ENCODE assay signal across 16 cellular contexts in genomic region chr14:39734306-39734705, GRCh38.
DNase-seq lines count a peak whose midpoint lies in the region; ATAC-seq, FAIRE-seq and TF ChIP-seq lines count a peak whose summit lies in the region.
"Had no signal": no experiment of that assay in that cellular context is flagged by ENCODE, and none has a peak within 500 bp of the region (broad histone marks: within the 10 kb centered on the region; RNA-seq: fewer than 3 reads in every experiment).

No MANE protein-coding gene starts in this region.

- no peaks in the 10 kb centered on the region; the same call in 2 of the 3 replicates for H3K9me3 Mint-ChIP-seq in GM23338

- H3F3A ChIP-seq in GM23338 (replicated peaks; ENCODE audit: low read depth) (no peaks in the 10 kb centered on the region), OCI-LY1 (ENCODE audit: insufficient read depth, low read length) (no peaks in the 10 kb centered on the region)

- no peak overlapping the region for H3K4me3 Mint-ChIP-seq in GM23338
- H3K4me3 Mint-ChIP-seq: B cell; CD4-positive, alpha-beta T cell had no signal

- H3K79me2 ChIP-seq in GM23338 (replicated peaks; ENCODE audit: insufficient read depth) = no peaks in the 10 kb centered on the region
- H3K79me2 ChIP-seq in OCI-LY1 (ENCODE audit: insufficient read depth, low read length) = no peaks in the 10 kb centered on the region

- H2AFZ ChIP-seq in GM23338 (no peak overlapping the region), OCI-LY1 (ENCODE audit: low read length) (no peak overlapping the region)

- no peak overlapping the region for H3K27ac Mint-ChIP-seq in GM23338
- H3K27ac Mint-ChIP-seq: B cell; CD4-positive, alpha-beta T cell had no signal

- H3K9me2 ChIP-seq in GM23338 (ENCODE audit: insufficient read depth) = peaks cover 9% of the 10 kb centered on the region
- no peaks in the 10 kb centered on the region for H3K9me2 ChIP-seq in OCI-LY1 (ENCODE audit: low read depth, low read length)

- FAIRE-seq in kidney (lab: Jason Lieb, UNC) = no peak
- FAIRE-seq: A204.1, GM12878, H1 had no signal

- H3K27me3 ChIP-seq in GM23338 (ENCODE audit: insufficient read depth) (no peaks in the 10 kb centered on the region), OCI-LY1 (ENCODE audit: insufficient read depth, low read length) (no peaks in the 10 kb centered on the region)

- TF ChIP-seq CTCF in GM23338 (conservative IDR thresholded peaks at IDR 0.05; ENCODE audit: low read depth in 2 of 2) (no peak), OCI-LY1 (IDR thresholded peaks at IDR 0.05; ENCODE audit: low read length) (no peak), kidney (IDR thresholded peaks at IDR 0.05; ENCODE audit: borderline replicate concordance, extremely low read depth, insufficient read depth) (no peak)

- H3K36me3 Mint-ChIP-seq in GM23338 (ENCODE audit: low read depth) = no peaks in the 10 kb centered on the region

- no peaks in the 10 kb centered on the region for H3K4me1 ChIP-seq in GM23338 (ENCODE audit: insufficient read depth)
- H3K4me1 ChIP-seq in OCI-LY1 (ENCODE audit: insufficient read depth, low read length, severe bottlenecking) = peaks cover 14% of the 10 kb centered on the region
- H3K4me1 ChIP-seq in kidney (ENCODE audit: control insufficient read depth in 1 of 2, insufficient read depth in 1 of 2, low read depth in 1 of 2, low read length in 2 of 2) = no peaks in the 10 kb centered on the region

- H3K36me3 ChIP-seq in GM23338 (ENCODE audit: insufficient read depth) (no peaks in the 10 kb centered on the region), OCI-LY1 (ENCODE audit: insufficient read depth, low read length) (no peaks in the 10 kb centered on the region), kidney (ENCODE audit: control insufficient read depth in 1 of 2, insufficient read depth in 2 of 2, low read length in 2 of 2) (no peaks in the 10 kb centered on the region)

- DNase-seq in ELF-1 (ENCODE audit: low read depth, low spot score) (peak; percentile 72), GM23338 (ENCODE audit: low spot score) (no peak), kidney (peak; percentile 43)
- DNase-seq: C1 segment of cervical spinal cord; Calu3; CD4-positive, alpha-beta T cell; DMS 273 treated with DMSO at 0.1 percent for 48 hours had no signal

- intact Hi-C loops in kidney (cut with DNase I) = no loop called here

- peak; percentile 62 for ATAC-seq in GM23338
- no peak for ATAC-seq in HG02623 (IDR thresholded peaks at IDR 0.05; ENCODE audit: unreplicated experiment)
- no peak for ATAC-seq in GM21717 (IDR thresholded peaks at IDR 0.05; ENCODE audit: unreplicated experiment)
- ATAC-seq in HG03565 (IDR thresholded peaks at IDR 0.05; ENCODE audit: unreplicated experiment) = no peak
- ATAC-seq: HCT116 had no signal

- H4K20me1 ChIP-seq in GM23338 (replicated peaks; ENCODE audit: insufficient read depth) = no peaks in the 10 kb centered on the region; the same call in 1 of the 2 replicates
- no peaks in the 10 kb centered on the region for H4K20me1 ChIP-seq in OCI-LY1 (ENCODE audit: insufficient read depth, low read length)

- H3K27me3 Mint-ChIP-seq in GM23338 (ENCODE audit: insufficient read depth, low read depth, poor library complexity) = no peaks in the 10 kb centered on the region
- H3K27me3 Mint-ChIP-seq: B cell; CD4-positive, alpha-beta T cell had no signal

- H3K4me3 ChIP-seq in GM23338 = no peak overlapping the region
- no peak overlapping the region for H3K4me3 ChIP-seq in OCI-LY1 (ENCODE audit: low read depth, low read length, poor library complexity, severe bottlenecking)
- no peak overlapping the region for H3K4me3 ChIP-seq in kidney (ENCODE audit: low read length in 2 of 2)
- H3K4me3 ChIP-seq: GM12878 had no signal

- H3K27ac ChIP-seq in GM23338 (ENCODE audit: low read depth) (no peak overlapping the region), OCI-LY1 (ENCODE audit: low read depth, low read length, poor library complexity, severe bottlenecking) (peak overlapping the region; percentile 35), kidney (ENCODE audit: low read depth in 2 of 2, low read length in 2 of 2) (no peak overlapping the region)

- H3K9ac ChIP-seq in OCI-LY1 (ENCODE audit: low read length) (no peak overlapping the region), kidney (ENCODE audit: low read length in 2 of 2) (no peak overlapping the region)

- peaks cover 4% of the 10 kb centered on the region; the same call in 2 of the 3 replicates for H3K4me1 Mint-ChIP-seq in GM23338
- H3K4me1 Mint-ChIP-seq: B cell had no signal

- no peaks in the 10 kb centered on the region; the same call in 1 of the 2 replicates for H3K9me3 ChIP-seq in OCI-LY1 (ENCODE audit: low read length)
- H3K9me3 ChIP-seq in kidney (ENCODE audit: control insufficient read depth in 1 of 2, low read length in 2 of 2) = peaks cover 0 to 4% of the 10 kb centered on the region in 2 donors

- H3K4me2 ChIP-seq in GM23338 = no peak overlapping the region
- no peak overlapping the region for H3K4me2 ChIP-seq in OCI-LY1 (ENCODE audit: low read length)

TF ChIP-seq in GM23338, 12 proteins besides CTCF, POLR2A, EP300 and RAD21 (continues in another document):
- TF ChIP-seq ZNF114 (CRISPR knock-in tag; IDR thresholded peaks at IDR 0.05) (no peak), POLR2AphosphoS5 (IDR thresholded peaks at IDR 0.05; ENCODE audit: low read depth) (no peak), EZH2phosphoT487 (IDR thresholded peaks at IDR 0.05; ENCODE audit: unreplicated experiment) (no peak), NANOG (IDR thresholded peaks at IDR 0.05; ENCODE audit: borderline replicate concordance) (no peak), EZH2 (IDR thresholded peaks at IDR 0.05; ENCODE audit: low read depth, unreplicated experiment) (no peak), CREB1 (CRISPR knock-in tag; IDR thresholded peaks at IDR 0.05; ENCODE audit: low read depth) (no peak), ZNF331 (CRISPR knock-in tag; IDR thresholded peaks at IDR 0.05; ENCODE audit: low read depth) (no peak), ZNF462 (CRISPR knock-in tag; IDR thresholded peaks at IDR 0.05) (no peak)
